Comparison of ENCODE assay signal across 8 cellular contexts in genomic region chr1:179026813-179027664, GRCh38. TPM values are rescaled to one million over a fixed set of nuclear protein-coding genes. Genes with fewer than 3 reads are reported as not detected.
DNase-seq lines count a peak whose midpoint lies in the region; ATAC-seq, FAIRE-seq and TF ChIP-seq lines count a peak whose summit lies in the region.

No MANE protein-coding gene starts in this region.

- TF ChIP-seq POLR2A in suprapubic skin (IDR thresholded peaks at IDR 0.05) = no peak

- H3K27ac ChIP-seq in kidney (ENCODE audit: low read depth in 2 of 2, low read length in 2 of 2) = peak overlapping the region; percentile 84 to 86
- H3K27ac ChIP-seq in suprapubic skin = peak overlapping the region; percentile 98

- no peaks in the 10 kb centered on the region for H3K27me3 ChIP-seq in suprapubic skin

- no peak for FAIRE-seq in kidney (lab: Jason Lieb, UNC)

- no peaks in the 10 kb centered on the region for H3K36me3 ChIP-seq in kidney (ENCODE audit: control insufficient read depth in 1 of 2, insufficient read depth in 2 of 2, low read length in 2 of 2)
- no peaks in the 10 kb centered on the region for H3K36me3 ChIP-seq in suprapubic skin

- POLR2A ChIA-PET in activated CD4-positive, alpha-beta T cell treated with anti-CD3 and anti-CD28 coated beads for 36 hours (lab: Charles Lee) = no interaction called here

- peaks cover 56% of the 10 kb centered on the region for H3K4me1 Mint-ChIP-seq in activated CD4-positive, alpha-beta T cell treated with anti-CD3 and anti-CD28 coated beads for 36 hours
- H3K4me1 Mint-ChIP-seq in activated naive CD8-positive, alpha-beta T cell (ENCODE audit: low read depth) = peaks cover 54% of the 10 kb centered on the region

- TF ChIP-seq CTCF in kidney (IDR thresholded peaks at IDR 0.05; ENCODE audit: borderline replicate concordance, extremely low read depth, insufficient read depth) = no peak
- TF ChIP-seq CTCF in suprapubic skin (IDR thresholded peaks at IDR 0.05) = peak in 1 of 2 donors; percentile 1

- H3K9me3 Mint-ChIP-seq in activated CD4-positive, alpha-beta T cell treated with anti-CD3 and anti-CD28 coated beads for 36 hours (ENCODE audit: low read depth) = no peaks in the 10 kb centered on the region
- H3K9me3 Mint-ChIP-seq in activated naive CD8-positive, alpha-beta T cell (ENCODE audit: low read depth) = no peaks in the 10 kb centered on the region

- H3K9me3 ChIP-seq in kidney (ENCODE audit: control insufficient read depth in 1 of 2, low read length in 2 of 2) (no peaks in the 10 kb centered on the region), suprapubic skin (no peaks in the 10 kb centered on the region)

- H3K9ac ChIP-seq in kidney (ENCODE audit: low read length in 2 of 2) = peak overlapping the region; percentile 78 to 88

- peak overlapping the region; percentile 87 for H3K27ac Mint-ChIP-seq in activated CD4-positive, alpha-beta T cell treated with anti-CD3 and anti-CD28 coated beads for 36 hours
- peak overlapping the region; percentile 95 for H3K27ac Mint-ChIP-seq in activated naive CD8-positive, alpha-beta T cell

- no peak for TF ChIP-seq EP300 in suprapubic skin (IDR thresholded peaks at IDR 0.05)

- peak overlapping the region; percentile 87 for H3K4me3 Mint-ChIP-seq in activated CD4-positive, alpha-beta T cell treated with anti-CD3 and anti-CD28 coated beads for 36 hours
- H3K4me3 Mint-ChIP-seq in activated naive CD8-positive, alpha-beta T cell = peak overlapping the region; percentile 98

- DNase-seq in activated CD4-positive, alpha-beta T cell treated with anti-CD3 and anti-CD28 coated beads for 36 hours = no peak
- no peak for DNase-seq in activated CD4-positive, alpha-beta T cell treated with anti-CD3 and anti-CD28 coated beads for 1 hour
- DNase-seq in kidney (no peak), suprapubic skin (ENCODE audit: low spot score in 2 of 2) (no peak), NAMALWA (ENCODE audit: low spot score) (no peak), hippocampal formation (lab: John Stamatoyannopoulos, UW) (no peak)

- no peak for ATAC-seq in activated CD4-positive, alpha-beta T cell treated with anti-CD3 and anti-CD28 coated beads for 36 hours
- no peak for ATAC-seq in GM21529 (IDR thresholded peaks at IDR 0.05; ENCODE audit: unreplicated experiment)

- intact Hi-C loops in activated CD4-positive, alpha-beta T cell treated with anti-CD3 and anti-CD28 coated beads for 36 hours (cut with DNase I, micrococcal nuclease) = loop anchor here (1.0 to 10.0 kb wide), 10 partner anchors 7 to 1128 kb away; partner anchors contain the start of genes ABL2 (in 1 of the 2), AXDND1 (in 1 of the 2), CEP350 (in 1 of the 2) and QSOX1 (in 1 of the 2)
- intact Hi-C loops in kidney (cut with DNase I) = no loop called here

- WGBS in suprapubic skin = 8% methylated on average over 11 of the region's 11 CpGs

- CTCF ChIA-PET in activated CD4-positive, alpha-beta T cell treated with anti-CD3 and anti-CD28 coated beads for 36 hours (lab: Charles Lee) = interaction anchor here (1.3 to 2.1 kb wide), 2 partner anchors 11 to 94 kb away, joined by 4 to 5 read pairs; no protein-coding TSS in a partner anchor

- H3K27me3 Mint-ChIP-seq in activated CD4-positive, alpha-beta T cell treated with anti-CD3 and anti-CD28 coated beads for 36 hours = no peaks in the 10 kb centered on the region
- no peaks in the 10 kb centered on the region for H3K27me3 Mint-ChIP-seq in activated naive CD8-positive, alpha-beta T cell

- H3K4me1 ChIP-seq in kidney (ENCODE audit: control insufficient read depth in 1 of 2, insufficient read depth in 1 of 2, low read depth in 1 of 2, low read length in 2 of 2) (no peaks in the 10 kb centered on the region), suprapubic skin (peaks cover 44% of the 10 kb centered on the region)

- H3K4me3 ChIP-seq in kidney (ENCODE audit: low read length in 2 of 2) (peak overlapping the region; percentile 94), suprapubic skin (peak overlapping the region; percentile 97)

- H3K36me3 Mint-ChIP-seq in activated CD4-positive, alpha-beta T cell treated with anti-CD3 and anti-CD28 coated beads for 36 hours (ENCODE audit: low read depth) = no peaks in the 10 kb centered on the region
- H3K36me3 Mint-ChIP-seq in activated naive CD8-positive, alpha-beta T cell = no peaks in the 10 kb centered on the region

RNA-seq across cellular contexts. Expression of gene FAM20B, which starts 1.3 kb away (rescaled TPM):
- 10 to 100 TPM; 21.7 to 35.8 TPM for total RNA-seq in activated CD4-positive, alpha-beta T cell treated with anti-CD3 and anti-CD28 coated beads for 36 hours
- total RNA-seq in kidney (50.2 TPM), suprapubic skin (10 to 100 TPM; 18.1 to 30.6 (median 21.7) TPM)
- polyA plus RNA-seq in kidney (ENCODE audit: insufficient read depth, low read depth, low replicate concordance) = 17.0 TPM

RNA-seq across cellular contexts. Expression of gene TOR3A, which starts 54.8 kb away (rescaled TPM):
- total RNA-seq in activated CD4-positive, alpha-beta T cell treated with anti-CD3 and anti-CD28 coated beads for 36 hours = 10 to 100 TPM; 29.4 TPM
- total RNA-seq in kidney (33.1 TPM), suprapubic skin (10 to 100 TPM; 23.6 to 31.4 (median 29.6) TPM)
- 23.1 TPM for polyA plus RNA-seq in kidney (ENCODE audit: insufficient read depth, low read depth, low replicate concordance)
